8 cellular contexts compared by ENCODE assay signal in genomic region chr2:151808258-151809072, GRCh38. TPM values are rescaled to one million over a fixed set of nuclear protein-coding genes. Genes with fewer than 3 reads are reported as not detected.
A peak's percentile ranks its signal among the peaks of the same experiment; 100 is the strongest.
DNase-seq lines count a peak whose midpoint lies in the region; ATAC-seq and TF ChIP-seq lines count a peak whose summit lies in the region.

No MANE protein-coding gene starts in this region.

- no peaks in the 10 kb centered on the region for H4K20me1 ChIP-seq in mammary epithelial cell (ENCODE audit: insufficient read depth, low read length)

- H3K79me2 ChIP-seq in mammary epithelial cell (ENCODE audit: insufficient read depth, low read length): peaks cover 2% of the 10 kb centered on the region

- DNase-seq in EH (ENCODE audit: low read depth) (peak; percentile 47), mammary epithelial cell (no peak), midbrain (lab: John Stamatoyannopoulos, UW) (peak; percentile 5), MV-4-11 (lab: John Stamatoyannopoulos, UW) (no peak)

- H3K36me3 ChIP-seq in mammary epithelial cell (ENCODE audit: insufficient read depth, low read length): peaks cover 30% of the 10 kb centered on the region

- no peak overlapping the region for H3K27ac ChIP-seq in mammary epithelial cell (ENCODE audit: insufficient read depth, low read depth, low read length)

- BruUV-seq in mammary epithelial cell (replicated peaks; lab: Mats Ljungman, UMichigan): no TSS peak

- TF ChIP-seq CTCF in mammary epithelial cell (conservative IDR thresholded peaks at IDR 0.05 in 1 of 2, IDR thresholded peaks at IDR 0.05 in 1 of 2; ENCODE audit: extremely low read depth in 1 of 2, insufficient read depth in 1 of 2, low read depth in 1 of 2, low read length in 2 of 2): peak; percentile 44 to 47

- CTCF ChIA-PET in mammary epithelial cell (lab: Charles Lee; ENCODE audit: low non-redundant PET): interaction anchor here (0.7 kb wide), 1 partner anchor 16 kb away, joined by 5 read pairs; no protein-coding TSS in a partner anchor

- H3K4me3 ChIP-seq in mammary epithelial cell (replicated peaks in 1 of 3; ENCODE audit: insufficient read depth in 1 of 3, low read depth in 2 of 3, low read length in 3 of 3): no peak overlapping the region

- H3K4me2 ChIP-seq in mammary epithelial cell (ENCODE audit: insufficient read depth, low read depth, low read length): no peak overlapping the region

- 74% methylated on average over 5 of the region's 5 CpGs for WGBS in mammary epithelial cell (ENCODE audit: low coverage, missing lambda C conversion rate)

- no peak for TF ChIP-seq POLR2A in GM18505 (IDR thresholded peaks at IDR 0.05; ENCODE audit: borderline replicate concordance, extremely low read depth, insufficient read depth, insufficient read length)

- dilution Hi-C loops in mammary epithelial cell (cut with HindIII; ENCODE audit: low sequenced_read_pairs): no loop called here

- peak; percentile 69 for ATAC-seq in HG03378 (IDR thresholded peaks at IDR 0.05; ENCODE audit: unreplicated experiment)
- ATAC-seq in GM18505 (IDR thresholded peaks at IDR 0.05; ENCODE audit: unreplicated experiment): no peak
- ATAC-seq in GM18870 (IDR thresholded peaks at IDR 0.05; ENCODE audit: unreplicated experiment): no peak
- ATAC-seq in GM19351 (IDR thresholded peaks at IDR 0.05; ENCODE audit: unreplicated experiment): no peak

- H3K9ac ChIP-seq in mammary epithelial cell (ENCODE audit: insufficient read depth, low read length): no peak overlapping the region

- no peaks in the 10 kb centered on the region for H3K4me1 ChIP-seq in mammary epithelial cell (ENCODE audit: insufficient read depth, low read length)

- no peaks in the 10 kb centered on the region for H3K9me3 ChIP-seq in mammary epithelial cell (replicated peaks; ENCODE audit: insufficient read depth, low read length)

- intact Hi-C loops in mammary epithelial cell (cut with micrococcal nuclease): no loop called here

- in situ Hi-C loops in mammary epithelial cell (cut with MboI; ENCODE audit: low sequenced_read_pairs in 2 of 2): no loop called here

- no peak overlapping the region for H2AFZ ChIP-seq in mammary epithelial cell (ENCODE audit: low read depth, low read length)

- no peaks in the 10 kb centered on the region for H3K27me3 ChIP-seq in mammary epithelial cell (ENCODE audit: insufficient read depth, low read length)

RNA-seq across cellular contexts. Expression of gene ARL5A, which starts 19.8 kb away (rescaled TPM):
- total RNA-seq in mammary epithelial cell: 10 to 100 TPM; 38.0 to 49.8 TPM
- 19.7 TPM for polyA plus RNA-seq in mammary epithelial cell
- 23.8 TPM for polyA minus RNA-seq in mammary epithelial cell

Comparison
In these comparisons a context has a peak if more than half of its experiments do, and no peak if none do; other contexts are left out.
1. DNase-seq: peak in EH (single experiment) and midbrain (single experiment); none in mammary epithelial cell (single experiment) and MV-4-11 (single experiment).